Comparison of ENCODE assay signal across 8 cellular contexts in genomic region chr12:15322164-15323054, GRCh38.
A peak's percentile ranks its signal among the peaks of the same experiment; 100 is the strongest.
DNase-seq lines count a peak whose midpoint lies in the region; ATAC-seq and TF ChIP-seq lines count a peak whose summit lies in the region.

Gene PTPRO (plus strand): TSS chr12:15322508.

- ATAC-seq in HG03354 (IDR thresholded peaks at IDR 0.05; ENCODE audit: poor library complexity, severe bottlenecking, unreplicated experiment) (peak; percentile 51), HG03045 (IDR thresholded peaks at IDR 0.05; ENCODE audit: unreplicated experiment) (no peak), HG03521 (IDR thresholded peaks at IDR 0.05; ENCODE audit: unreplicated experiment) (no peak)

- TF ChIP-seq CTCF in GM10266 (IDR thresholded peaks at IDR 0.05; ENCODE audit: control insufficient read depth, insufficient read depth, low read depth, missing control alignments), result no peak

- DNase-seq in adipocyte (ENCODE audit: low read depth), result peak; percentile 6
- peak; percentile 63 for DNase-seq in iPS-NIHi7 (ENCODE audit: extremely low spot score)
- no peak for DNase-seq in GM10266 (ENCODE audit: extremely low spot score)

- no peaks in the 10 kb centered on the region for H3K79me2 ChIP-seq in ACC112 (ENCODE audit: control insufficient read depth, insufficient read depth, low read length, unreplicated experiment)

- H3K27me3 ChIP-seq in ACC112 (ENCODE audit: insufficient read depth, low read length) (no peaks in the 10 kb centered on the region), adipocyte (replicated peaks; ENCODE audit: control insufficient read depth, insufficient read depth, low read length) (peaks cover 20% of the 10 kb centered on the region), stomach smooth muscle (ENCODE audit: control insufficient read depth in 1 of 2, insufficient read depth in 2 of 2, low read length in 2 of 2) (peaks cover 12 to 25% of the 10 kb centered on the region in 2 donors)

- H3K9ac ChIP-seq in adipocyte (ENCODE audit: low read length) (no peak within 1 kb of the TSS), stomach smooth muscle (ENCODE audit: low read length in 2 of 2) (no peak within 1 kb of the TSS)

- H3K4me3 ChIP-seq in ACC112 (ENCODE audit: low read depth, low read length), result peak within 1 kb of the TSS; percentile 83
- peak within 1 kb of the TSS; percentile 65 for H3K4me3 ChIP-seq in adipocyte (ENCODE audit: low read length)
- H3K4me3 ChIP-seq in stomach smooth muscle (ENCODE audit: low read length in 2 of 2), result peak within 1 kb of the TSS; percentile 59 to 61

- no peaks in the 10 kb centered on the region for H3K9me3 ChIP-seq in adipocyte (ENCODE audit: control insufficient read depth, low read length)
- no peaks in the 10 kb centered on the region for H3K9me3 ChIP-seq in stomach smooth muscle (ENCODE audit: control insufficient read depth in 2 of 2, low read length in 2 of 2)

- peak within 1 kb of the TSS; percentile 92 for H2AFZ ChIP-seq in ACC112 (ENCODE audit: low read length, unreplicated experiment)

- peaks cover 4% of the 10 kb centered on the region for H3K4me1 ChIP-seq in ACC112 (ENCODE audit: control insufficient read depth, insufficient read depth, low read length, unreplicated experiment)
- peaks cover 3% of the 10 kb centered on the region for H3K4me1 ChIP-seq in adipocyte (ENCODE audit: control insufficient read depth, insufficient read depth, low read length)
- H3K4me1 ChIP-seq in stomach smooth muscle (ENCODE audit: control insufficient read depth, insufficient read depth, low read length), result no peaks in the 10 kb centered on the region

- H3K27ac ChIP-seq in ACC112 (ENCODE audit: low read depth, low read length) (no peak within 1 kb of the TSS), stomach smooth muscle (ENCODE audit: low read length) (no peak within 1 kb of the TSS)

- H3K36me3 ChIP-seq in ACC112 (ENCODE audit: insufficient read depth, low read length), result no peaks in the 10 kb centered on the region
- H3K36me3 ChIP-seq in adipocyte (ENCODE audit: control insufficient read depth, insufficient read depth, low read length, severe bottlenecking), result no peaks in the 10 kb centered on the region
- H3K36me3 ChIP-seq in stomach smooth muscle (ENCODE audit: control insufficient read depth in 2 of 2, insufficient read depth in 2 of 2, low read length in 2 of 2), result no peaks in the 10 kb centered on the region
